23 cellular contexts compared by ENCODE assay signal in the genomic region with DNA sequence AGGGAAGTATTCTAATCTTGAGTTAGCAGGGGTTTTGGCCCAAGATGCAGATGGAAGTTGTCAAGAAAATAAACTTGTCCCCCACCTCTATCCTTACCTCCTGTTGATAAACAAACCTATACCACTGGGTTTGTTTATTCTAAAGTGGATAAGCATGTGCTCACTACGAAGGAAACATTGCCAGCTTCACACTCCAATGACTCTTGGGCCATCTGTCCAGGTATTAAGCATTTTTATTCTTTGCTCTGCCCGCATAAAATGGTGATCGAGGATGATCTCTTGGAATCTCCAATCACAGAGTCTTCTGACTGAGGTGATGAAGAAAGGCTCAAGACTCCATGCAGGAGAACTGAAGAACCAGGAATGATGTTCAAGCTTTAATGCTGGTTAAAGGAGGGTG.
"Had no signal": no experiment of that assay in that cellular context is flagged by ENCODE, and none has a peak within 500 bp of the region (broad histone marks: within the 10 kb centered on the region; RNA-seq: fewer than 3 reads in every experiment).

No MANE protein-coding gene starts in this region.

- ATAC-seq: activated CD8-positive, alpha-beta T cell treated with anti-CD3 and anti-CD28 coated beads for 36 hours; Panc1 had no signal

- DNase-seq: activated CD4-positive, alpha-beta T cell treated with anti-CD3 and anti-CD28 coated beads, Interleukin-2, amount 10 ng/mL, durations not matched to agents 24 days and 14 days; activated CD4-positive, alpha-beta T cell treated with anti-CD3 and anti-CD28 coated beads, Interleukin-2, amount 50 U/mL, for 4 hours; activated CD8-positive, alpha-beta T cell treated with anti-CD3 and anti-CD28 coated beads for 36 hours; activated gamma-delta T cell; activated naive CD4-positive, alpha-beta T cell treated with Interleukin-2 at 50 U/mL for 16 hours; activated naive CD8-positive, alpha-beta T cell treated with anti-CD3 and anti-CD28 coated beads, Interleukin-2, amount 10 ng/mL, durations not matched to agents 7 days and 5 days; activated T-cell treated with anti-CD3 and anti-CD28 coated beads, Interleukin-2, amount 50 U/mL, for 24 hours; amygdala; MM.1S; MV-4-11; NCI-H1092; NCI-H1417; NCI-H146; NCI-H2029 treated with DMSO at 0.1 percent for 48 hours; NCI-H2107; NCI-H226; NCI-H446 treated with DMSO at 0.1 percent for 48 hours; NCI-H526; NCI-H774; SHP77; SJCRH30; T1000 had no signal
